Comparison of ENCODE assay signal across 1 cellular context in the genomic region with DNA sequence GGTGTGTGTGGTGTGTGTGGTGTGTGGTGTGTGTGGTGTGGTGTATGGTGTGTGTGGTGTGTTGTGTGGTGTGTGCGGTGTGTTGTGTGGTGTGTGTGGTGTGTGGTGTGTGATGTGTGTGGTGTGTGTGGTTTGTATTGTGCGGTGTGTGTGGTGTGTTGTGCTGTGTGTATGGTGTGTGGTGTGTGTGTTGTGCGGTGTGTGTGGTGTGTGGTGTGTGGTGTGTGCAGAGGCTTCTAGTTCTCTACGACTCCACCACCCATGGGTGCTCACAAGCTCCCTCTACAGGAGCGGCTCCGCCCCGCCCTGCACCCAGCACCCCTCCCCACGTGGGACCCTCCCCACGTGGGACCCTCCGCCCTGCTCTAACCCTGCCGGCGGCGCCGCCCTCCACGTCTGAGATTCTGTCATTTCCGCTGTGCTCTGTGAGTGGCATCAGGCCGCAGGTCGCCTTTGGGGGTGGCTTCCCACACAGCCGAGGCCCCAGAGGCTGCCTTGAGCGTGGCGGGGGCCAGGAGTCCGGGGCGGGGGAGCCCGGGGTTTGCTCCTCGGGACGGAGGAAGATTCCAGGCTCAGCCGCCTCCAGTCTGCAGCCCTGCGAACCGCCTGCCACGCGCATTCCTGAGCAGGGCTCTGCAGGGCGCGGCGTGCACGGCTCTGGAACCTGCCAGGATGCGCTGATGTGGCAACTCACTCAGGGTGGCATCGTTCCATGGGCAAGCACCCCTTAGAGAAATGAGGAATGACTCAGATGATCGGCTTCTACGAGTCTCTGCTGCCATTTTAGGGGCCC.
TF ChIP-seq lines count a peak whose summit lies in the region.

No MANE protein-coding gene starts in this region.

TF ChIP-seq in K562, 482 proteins besides CTCF, POLR2A, EP300 and RAD21 (continues in another document):
- TF ChIP-seq SPI1 (IDR thresholded peaks at IDR 0.05; ENCODE audit: borderline replicate concordance, low read depth, low read length) (no peak), ZNF639 (CRISPR knock-in tag; conservative IDR thresholded peaks at IDR 0.05 in 1 of 2, IDR thresholded peaks at IDR 0.05 in 1 of 2) (no peak), MTA1 (IDR thresholded peaks at IDR 0.05; ENCODE audit: borderline replicate concordance) (no peak), SIN3A (IDR thresholded peaks at IDR 0.05; ENCODE audit: borderline replicate concordance in 2 of 2, control insufficient read depth in 1 of 2, low read depth in 2 of 2, low read length in 2 of 2) (peak in 1 of 2 experiments; percentile 40; a peak in 1 of 4 replicates), HDAC6 (IDR thresholded peaks at IDR 0.05; ENCODE audit: low read depth, low read length) (no peak), STAT6 (CRISPR knock-in tag; IDR thresholded peaks at IDR 0.05) (no peak), RBM15 (IDR thresholded peaks at IDR 0.05; ENCODE audit: insufficient read depth, low read length) (no peak), GATA2 (CRISPR knock-in tag; IDR thresholded peaks at IDR 0.05) (no peak), CBX1 (IDR thresholded peaks at IDR 0.05; ENCODE audit: low read depth) (peak; percentile 93), CXXC5 (CRISPR knock-in tag; IDR thresholded peaks at IDR 0.05) (no peak), ZBTB7A (IDR thresholded peaks at IDR 0.05; ENCODE audit: borderline replicate concordance, control insufficient read depth, low read depth, low read length) (peak; percentile 100), PURB (CRISPR knock-in tag; IDR thresholded peaks at IDR 0.05; ENCODE audit: low read depth) (no peak), KLF13 (tag; IDR thresholded peaks at IDR 0.05; ENCODE audit: borderline replicate concordance, low read depth) (no peak), NCOA4 (IDR thresholded peaks at IDR 0.05; ENCODE audit: partially characterized antibody) (no peak), ZNF407 (IDR thresholded peaks at IDR 0.05; ENCODE audit: low read depth) (no peak), RBM14 (IDR thresholded peaks at IDR 0.05; ENCODE audit: borderline replicate concordance, insufficient read depth, low read depth, low read length) (0 out of 2 replicates have a peak, but pooled peaks have one; percentile 21), ZNF133 (CRISPR knock-in tag; IDR thresholded peaks at IDR 0.05) (no peak), MXI1 (IDR thresholded peaks at IDR 0.05; ENCODE audit: low read depth, low read length) (no peak), ZNF232 (CRISPR knock-in tag; IDR thresholded peaks at IDR 0.05) (no peak), IRF2 (CRISPR knock-in tag; IDR thresholded peaks at IDR 0.05) (no peak), ZBED1 (IDR thresholded peaks at IDR 0.05) (no peak), HDAC1 (IDR thresholded peaks at IDR 0.05) (peak in 1 of 2 experiments; percentile 18; a peak in 1 of 4 replicates), SP1 (CRISPR knock-in tag; IDR thresholded peaks at IDR 0.05) (no peak), POLR3A (IDR thresholded peaks at IDR 0.05; ENCODE audit: borderline replicate concordance, extremely low read depth, insufficient read depth, insufficient read length) (no peak), CBFA2T3 (IDR thresholded peaks at IDR 0.05) (no peak), YBX1 (IDR thresholded peaks at IDR 0.05) (no peak), SUPT5H (IDR thresholded peaks at IDR 0.05) (no peak), ESRRB (CRISPR knock-in tag; IDR thresholded peaks at IDR 0.05; ENCODE audit: borderline replicate concordance) (no peak), ETV6 (IDR thresholded peaks at IDR 0.05; ENCODE audit: borderline replicate concordance in 1 of 2, low read depth in 2 of 2, low read length in 1 of 2) (no peak), ETV6 (CRISPR knock-in tag; IDR thresholded peaks at IDR 0.05; ENCODE audit: borderline replicate concordance) (no peak)
- TF ChIP-seq, protein P1, sequence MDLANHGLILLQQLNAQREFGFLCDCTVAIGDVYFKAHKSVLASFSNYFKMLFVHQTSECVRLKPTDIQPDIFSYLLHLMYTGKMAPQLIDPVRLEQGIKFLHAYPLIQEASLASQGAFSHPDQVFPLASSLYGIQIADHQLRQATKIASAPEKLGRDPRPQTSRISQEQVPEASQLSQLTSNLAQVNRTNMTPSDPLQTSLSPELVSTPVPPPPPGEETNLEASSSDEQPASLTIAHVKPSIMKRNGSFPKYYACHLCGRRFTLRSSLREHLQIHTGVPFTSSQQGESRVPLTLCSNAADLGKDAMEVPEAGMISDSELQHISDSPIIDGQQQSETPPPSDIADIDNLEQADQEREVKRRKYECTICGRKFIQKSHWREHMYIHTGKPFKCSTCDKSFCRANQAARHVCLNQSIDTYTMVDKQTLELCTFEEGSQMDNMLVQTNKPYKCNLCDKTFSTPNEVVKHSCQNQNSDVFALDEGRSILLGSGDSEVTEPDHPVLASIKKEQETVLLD (IDR thresholded peaks at IDR 0.05) = peak; percentile 77; the same call in 1 of the 2 replicates
